In the genomic region with DNA sequence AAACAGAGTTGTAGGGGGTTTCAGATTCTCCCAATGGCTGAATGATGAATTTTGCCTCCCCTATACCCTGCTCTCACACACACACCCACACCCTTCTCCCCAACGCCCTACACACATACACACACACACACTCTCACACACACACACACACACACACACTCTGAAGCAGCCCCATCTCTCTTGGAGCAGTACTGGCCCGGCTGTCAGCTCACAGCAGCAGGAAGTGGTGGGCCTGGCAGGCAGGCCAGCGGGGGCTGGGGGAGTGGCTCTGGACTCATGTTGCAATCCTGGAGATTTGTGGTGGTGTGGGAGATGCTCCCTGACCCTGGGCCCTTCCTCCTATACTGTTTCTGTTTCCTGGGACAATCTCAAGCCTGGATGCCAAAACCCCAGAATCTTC, we compare ENCODE assay signal across 9 cellular contexts. TPM values are rescaled to one million over a fixed set of nuclear protein-coding genes. Genes with fewer than 3 reads are reported as not detected.
A peak's percentile ranks its signal among the peaks of the same experiment; 100 is the strongest.
DNase-seq lines count a peak whose midpoint lies in the region; ATAC-seq and TF ChIP-seq lines count a peak whose summit lies in the region.
"Had no signal": no experiment of that assay in that cellular context is flagged by ENCODE, and none has a peak within 500 bp of the region (broad histone marks: within the 10 kb centered on the region; RNA-seq: fewer than 3 reads in every experiment).

No MANE protein-coding gene starts in this region.

- peak overlapping the region; percentile 38 for H3K27ac Mint-ChIP-seq in stimulated activated naive B cell treated with anti-CD40 and anti-IgM and Interleukin-4, amounts not matched to agents 10 μg/mL and 1 μg/mL and 100 μg/mL, for 72 hours

- H3K4me1 Mint-ChIP-seq in stimulated activated naive B cell treated with anti-CD40 and anti-IgM and Interleukin-4, amounts not matched to agents 10 μg/mL and 1 μg/mL and 100 μg/mL, for 72 hours = peaks cover 58 to 70% of the 10 kb centered on the region in 2 donors

- H3K9me3 Mint-ChIP-seq in stimulated activated naive B cell treated with anti-CD40 and anti-IgM and Interleukin-4, amounts not matched to agents 10 μg/mL and 1 μg/mL and 100 μg/mL, for 72 hours = no peaks in the 10 kb centered on the region

- no peak for TF ChIP-seq CTCF in fibroblast of villous mesenchyme (IDR thresholded peaks at IDR 0.05; ENCODE audit: insufficient read depth, low read depth, low read length)

- H3K4me3 Mint-ChIP-seq in stimulated activated naive B cell treated with anti-CD40 and anti-IgM and Interleukin-4, amounts not matched to agents 10 μg/mL and 1 μg/mL and 100 μg/mL, for 72 hours = peak overlapping the region; percentile 57 to 88

- peak; percentile 67 for DNase-seq in activated CD8-positive, alpha-beta memory T cell treated with anti-CD3 and anti-CD28 coated beads, Interleukin-2, amount 50 U/mL, for 48 hours
- DNase-seq in activated CD8-positive, alpha-beta memory T cell treated with anti-CD3 and anti-CD28 coated beads for 24 hours = no peak
- DNase-seq in SKM-1 treated with dmso at 0.1 percent for 144 hours (lab: John Stamatoyannopoulos, UW; ENCODE audit: unreplicated experiment) (peak; percentile 97), fibroblast of villous mesenchyme (ENCODE audit: low read depth) (peak; percentile 90), OCI-M2 (lab: John Stamatoyannopoulos, UW; ENCODE audit: unreplicated experiment) (no peak), ACHN (no peak)
- no peak for DNase-seq in stimulated activated naive B cell treated with anti-CD40 and anti-IgM and Interleukin-4, amounts not matched to agents 10 μg/mL and 1 μg/mL and 100 μg/mL, for 72 hours

- no peak for ATAC-seq in stimulated activated naive B cell treated with anti-CD40 and anti-IgM and Interleukin-4, amounts not matched to agents 10 μg/mL and 1 μg/mL and 100 μg/mL, for 72 hours (replicated peaks)
- no peak for ATAC-seq in HG03469 (IDR thresholded peaks at IDR 0.05; ENCODE audit: unreplicated experiment)

- in situ Hi-C loops in ACHN (cut with HindIII; ENCODE audit: low pct_ligation_motif_present, low pct_unique_long_range_greater_than_20kb, low sequenced_read_pairs) = no loop called here

- H3K27me3 Mint-ChIP-seq in stimulated activated naive B cell treated with anti-CD40 and anti-IgM and Interleukin-4, amounts not matched to agents 10 μg/mL and 1 μg/mL and 100 μg/mL, for 72 hours = no peaks in the 10 kb centered on the region

- H3K36me3 Mint-ChIP-seq in stimulated activated naive B cell treated with anti-CD40 and anti-IgM and Interleukin-4, amounts not matched to agents 10 μg/mL and 1 μg/mL and 100 μg/mL, for 72 hours = peaks cover 44 to 52% of the 10 kb centered on the region in 2 donors

- peak overlapping the region; percentile 18 for H3K4me3 ChIP-seq in fibroblast of villous mesenchyme (ENCODE audit: low read depth, low read length)
- H3K4me3 ChIP-seq: SK-N-MC had no signal

RNA-seq across cellular contexts. Expression of gene IKBKE, which starts 2.2 kb away (rescaled TPM):
- total RNA-seq in fibroblast of villous mesenchyme = 23.7 and 25.8 TPM in 2 replicates

RNA-seq across cellular contexts. Expression of gene RASSF5, which starts 34.9 kb away (rescaled TPM):
- total RNA-seq in fibroblast of villous mesenchyme = 0.86 and 1.6 TPM in 2 replicates

Comparison
In these comparisons a context has a peak if more than half of its experiments do, and no peak if none do; other contexts are left out.
1. DNase-seq: peak in activated CD8-positive, alpha-beta memory T cell treated with anti-CD3 and anti-CD28 coated beads, Interleukin-2, amount 50 U/mL, for 48 hours (single experiment), SKM-1 treated with dmso at 0.1 percent for 144 hours (single experiment) and fibroblast of villous mesenchyme (single experiment); none in activated CD8-positive, alpha-beta memory T cell treated with anti-CD3 and anti-CD28 coated beads for 24 hours (single experiment), stimulated activated naive B cell treated with anti-CD40 and anti-IgM and Interleukin-4, amounts not matched to agents 10 μg/mL and 1 μg/mL and 100 μg/mL, for 72 hours (single experiment), OCI-M2 (single experiment) and ACHN (single experiment).